ENCODE assay signal across 12 cellular contexts in genomic region chr17:34990921-34991365, GRCh38. TPM values are rescaled to one million over a fixed set of nuclear protein-coding genes. Genes with fewer than 3 reads are reported as not detected.
DNase-seq lines count a peak whose midpoint lies in the region; ATAC-seq and TF ChIP-seq lines count a peak whose summit lies in the region.
"Had no signal": no experiment of that assay in that cellular context is flagged by ENCODE, and none has a peak within 500 bp of the region (broad histone marks: within the 10 kb centered on the region; RNA-seq: fewer than 3 reads in every experiment).

No MANE protein-coding gene starts in this region.

- H3K9me3 ChIP-seq in sigmoid colon: no peaks in the 10 kb centered on the region

- no peak for TF ChIP-seq CTCF in GM10266 (IDR thresholded peaks at IDR 0.05; ENCODE audit: control insufficient read depth, insufficient read depth, low read depth, missing control alignments)
- no peak for TF ChIP-seq CTCF in sigmoid colon (IDR thresholded peaks at IDR 0.05)

- peaks cover 0 to 11% (median 8%) of the 10 kb centered on the region in 4 donors for H3K4me1 ChIP-seq in sigmoid colon

- H3K4me3 ChIP-seq in sigmoid colon: no peak overlapping the region

- no peak overlapping the region for H3K4me3 Mint-ChIP-seq in effector memory CD8-positive, alpha-beta T cell
- H3K4me3 Mint-ChIP-seq: activated CD4-positive, alpha-beta T cell treated with anti-CD3 and anti-CD28 coated beads for 36 hours; T-cell had no signal

- TF ChIP-seq POLR2A in sigmoid colon (IDR thresholded peaks at IDR 0.05): no peak

- 7 to 48% methylated on average over 6 of the region's 6 CpGs for WGBS in sigmoid colon, 2 donors

- H3K4me1 Mint-ChIP-seq in effector memory CD8-positive, alpha-beta T cell (ENCODE audit: low read depth in 2 of 2): peaks cover 6 to 15% of the 10 kb centered on the region in 2 donors
- H3K4me1 Mint-ChIP-seq: activated CD4-positive, alpha-beta T cell treated with anti-CD3 and anti-CD28 coated beads for 36 hours had no signal

- peak; percentile 37 for DNase-seq in GM10266 (ENCODE audit: extremely low spot score)
- peak; percentile 93 for DNase-seq in MV-4-11 (lab: John Stamatoyannopoulos, UW)
- DNase-seq in effector memory CD8-positive, alpha-beta T cell: no peak
- DNase-seq in sigmoid colon: no peak
- no peak for DNase-seq in germinal center (ENCODE audit: low spot score)
- DNase-seq in AG08396 (ENCODE audit: low spot score): no peak
- DNase-seq: activated CD4-positive, alpha-beta T cell treated with anti-CD3 and anti-CD28 coated beads for 36 hours; activated gamma-delta T cell treated with Interleukin-2 at 50 U/mL for 16 hours; hypothalamus; NCI-H1417; T-cell had no signal

- no peaks in the 10 kb centered on the region for H3K27me3 Mint-ChIP-seq in effector memory CD8-positive, alpha-beta T cell
- H3K27me3 Mint-ChIP-seq: activated CD4-positive, alpha-beta T cell treated with anti-CD3 and anti-CD28 coated beads for 36 hours; T-cell had no signal

- intact Hi-C loops in sigmoid colon (cut with DNase I): no loop called here

- ATAC-seq in effector memory CD8-positive, alpha-beta T cell (replicated peaks): peak; percentile 29
- ATAC-seq in GM18873 (IDR thresholded peaks at IDR 0.05; ENCODE audit: low FRiP score, unreplicated experiment): no peak
- ATAC-seq: activated CD4-positive, alpha-beta T cell treated with anti-CD3 and anti-CD28 coated beads for 36 hours; T-cell had no signal

- no peaks in the 10 kb centered on the region for H3K9me3 Mint-ChIP-seq in effector memory CD8-positive, alpha-beta T cell
- H3K9me3 Mint-ChIP-seq: T-cell had no signal

- peaks cover 10 to 91% (median 19%) of the 10 kb centered on the region in 4 donors for H3K36me3 ChIP-seq in sigmoid colon

- peak overlapping the region in 3 of 4 donors; percentile 42 to 67 (median 62) for H3K27ac ChIP-seq in sigmoid colon

- H3K27ac Mint-ChIP-seq in effector memory CD8-positive, alpha-beta T cell: peak overlapping the region in 1 of 2 donors; percentile 63
- H3K27ac Mint-ChIP-seq: activated CD4-positive, alpha-beta T cell treated with anti-CD3 and anti-CD28 coated beads for 36 hours; T-cell had no signal

- peaks cover 46% of the 10 kb centered on the region for H3K36me3 Mint-ChIP-seq in effector memory CD8-positive, alpha-beta T cell (ENCODE audit: insufficient read depth)

- no peak for TF ChIP-seq EP300 in sigmoid colon (IDR thresholded peaks at IDR 0.05)

- no peaks in the 10 kb centered on the region for H3K27me3 ChIP-seq in sigmoid colon

RNA-seq across cellular contexts. Expression of gene LIG3, which starts 10.6 kb away (rescaled TPM):
- 10 to 100 TPM; 19.4 to 29.7 (median 22.7) TPM for total RNA-seq in sigmoid colon
- 10 to 100 TPM in 1 of 3 donors, 1 to 10 TPM in 2; 3.5 to 15.6 (median 4.2) TPM for polyA plus RNA-seq in sigmoid colon

RNA-seq across cellular contexts. Expression of gene ZNF830, which starts 29.6 kb away (rescaled TPM):
- total RNA-seq in sigmoid colon: 10 to 100 TPM in 3 of 4 donors, 1 to 10 TPM in 1; 8.6 to 14.3 (median 12.8) TPM
- polyA plus RNA-seq in sigmoid colon: 10 to 100 TPM in 1 of 3 donors, 1 to 10 TPM in 2; 7.2 to 12.6 (median 8.3) TPM

RNA-seq across cellular contexts. Expression of gene CCT6B, which starts 29.7 kb away (rescaled TPM):
- total RNA-seq in sigmoid colon: 1 to 10 TPM; 3.3 to 4.3 (median 3.5) TPM
- 1 to 10 TPM in 1 of 3 donors, under 1 TPM in 2; 0.87 to 1.2 (median 0.92) TPM for polyA plus RNA-seq in sigmoid colon

Comparison
In these comparisons a context has a peak if more than half of its experiments do, and no peak if none do; other contexts are left out.
1. DNase-seq: peak in GM10266 (single experiment) and MV-4-11 (single experiment); none in effector memory CD8-positive, alpha-beta T cell (0 of 3), sigmoid colon (single experiment), germinal center (single experiment) and AG08396 (single experiment).